In the genomic region with DNA sequence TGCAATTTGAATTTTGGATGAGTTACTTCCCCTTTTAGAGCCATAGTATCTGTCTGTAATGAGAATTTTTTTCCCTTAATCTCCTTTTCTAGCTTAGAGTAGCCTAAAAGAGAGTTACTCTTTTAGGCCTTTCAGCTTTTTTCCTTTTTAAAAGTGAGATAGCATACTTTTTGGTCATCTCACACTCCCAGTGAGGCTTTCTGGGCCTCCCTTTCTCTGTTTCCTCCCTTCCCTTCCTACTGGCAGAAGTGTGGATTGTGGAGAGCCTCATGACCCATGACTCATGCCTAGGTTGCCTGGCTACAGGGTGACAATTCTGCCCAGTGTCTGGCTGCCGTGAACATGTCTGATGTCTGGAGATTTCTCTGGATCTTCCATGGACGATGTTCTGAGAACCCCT, we compare ENCODE assay signal across 1 cellular context.
TF ChIP-seq lines count a peak whose summit lies in the region.

No MANE protein-coding gene starts in this region.

TF ChIP-seq in HEK293, 187 proteins besides CTCF, POLR2A, EP300 and RAD21 (continued from another document):
- TF ChIP-seq ZBTB11 (tag by site-specific recombination; conservative IDR thresholded peaks at IDR 0.05; ENCODE audit: low read depth) (no peak), ZNF629 (tag by site-specific recombination; IDR thresholded peaks at IDR 0.05) (no peak), ZNF169 (tag by site-specific recombination; IDR thresholded peaks at IDR 0.05) (no peak), WT1 (tag by site-specific recombination; IDR thresholded peaks at IDR 0.05) (peak; percentile 45; the same call in 1 of the 2 replicates), PATZ1 (tag by site-specific recombination; IDR thresholded peaks at IDR 0.05) (no peak), ZNF366 (tag by site-specific recombination; conservative IDR thresholded peaks at IDR 0.05) (peak; percentile 57; the same call in 1 of the 2 replicates), KLF10 (tag by site-specific recombination; IDR thresholded peaks at IDR 0.05) (no peak), ZNF239 (tag by site-specific recombination; IDR thresholded peaks at IDR 0.05) (no peak), REST (tag by site-specific recombination; IDR thresholded peaks at IDR 0.05) (no peak), ZNF133 (tag by site-specific recombination; IDR thresholded peaks at IDR 0.05) (no peak), PRDM1 (tag by site-specific recombination; IDR thresholded peaks at IDR 0.05) (peak; percentile 81), ZNF513 (tag by site-specific recombination; IDR thresholded peaks at IDR 0.05) (no peak)
- TF ChIP-seq, protein P1, sequence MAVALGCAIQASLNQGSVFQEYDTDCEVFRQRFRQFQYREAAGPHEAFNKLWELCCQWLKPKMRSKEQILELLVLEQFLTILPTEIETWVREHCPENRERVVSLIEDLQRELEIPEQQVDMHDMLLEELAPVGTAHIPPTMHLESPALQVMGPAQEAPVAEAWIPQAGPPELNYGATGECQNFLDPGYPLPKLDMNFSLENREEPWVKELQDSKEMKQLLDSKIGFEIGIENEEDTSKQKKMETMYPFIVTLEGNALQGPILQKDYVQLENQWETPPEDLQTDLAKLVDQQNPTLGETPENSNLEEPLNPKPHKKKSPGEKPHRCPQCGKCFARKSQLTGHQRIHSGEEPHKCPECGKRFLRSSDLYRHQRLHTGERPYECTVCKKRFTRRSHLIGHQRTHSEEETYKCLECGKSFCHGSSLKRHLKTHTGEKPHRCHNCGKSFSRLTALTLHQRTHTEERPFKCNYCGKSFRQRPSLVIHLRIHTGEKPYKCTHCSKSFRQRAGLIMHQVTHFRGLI (tag by site-specific recombination; IDR thresholded peaks at IDR 0.05): no peak
- TF ChIP-seq, protein P2, sequence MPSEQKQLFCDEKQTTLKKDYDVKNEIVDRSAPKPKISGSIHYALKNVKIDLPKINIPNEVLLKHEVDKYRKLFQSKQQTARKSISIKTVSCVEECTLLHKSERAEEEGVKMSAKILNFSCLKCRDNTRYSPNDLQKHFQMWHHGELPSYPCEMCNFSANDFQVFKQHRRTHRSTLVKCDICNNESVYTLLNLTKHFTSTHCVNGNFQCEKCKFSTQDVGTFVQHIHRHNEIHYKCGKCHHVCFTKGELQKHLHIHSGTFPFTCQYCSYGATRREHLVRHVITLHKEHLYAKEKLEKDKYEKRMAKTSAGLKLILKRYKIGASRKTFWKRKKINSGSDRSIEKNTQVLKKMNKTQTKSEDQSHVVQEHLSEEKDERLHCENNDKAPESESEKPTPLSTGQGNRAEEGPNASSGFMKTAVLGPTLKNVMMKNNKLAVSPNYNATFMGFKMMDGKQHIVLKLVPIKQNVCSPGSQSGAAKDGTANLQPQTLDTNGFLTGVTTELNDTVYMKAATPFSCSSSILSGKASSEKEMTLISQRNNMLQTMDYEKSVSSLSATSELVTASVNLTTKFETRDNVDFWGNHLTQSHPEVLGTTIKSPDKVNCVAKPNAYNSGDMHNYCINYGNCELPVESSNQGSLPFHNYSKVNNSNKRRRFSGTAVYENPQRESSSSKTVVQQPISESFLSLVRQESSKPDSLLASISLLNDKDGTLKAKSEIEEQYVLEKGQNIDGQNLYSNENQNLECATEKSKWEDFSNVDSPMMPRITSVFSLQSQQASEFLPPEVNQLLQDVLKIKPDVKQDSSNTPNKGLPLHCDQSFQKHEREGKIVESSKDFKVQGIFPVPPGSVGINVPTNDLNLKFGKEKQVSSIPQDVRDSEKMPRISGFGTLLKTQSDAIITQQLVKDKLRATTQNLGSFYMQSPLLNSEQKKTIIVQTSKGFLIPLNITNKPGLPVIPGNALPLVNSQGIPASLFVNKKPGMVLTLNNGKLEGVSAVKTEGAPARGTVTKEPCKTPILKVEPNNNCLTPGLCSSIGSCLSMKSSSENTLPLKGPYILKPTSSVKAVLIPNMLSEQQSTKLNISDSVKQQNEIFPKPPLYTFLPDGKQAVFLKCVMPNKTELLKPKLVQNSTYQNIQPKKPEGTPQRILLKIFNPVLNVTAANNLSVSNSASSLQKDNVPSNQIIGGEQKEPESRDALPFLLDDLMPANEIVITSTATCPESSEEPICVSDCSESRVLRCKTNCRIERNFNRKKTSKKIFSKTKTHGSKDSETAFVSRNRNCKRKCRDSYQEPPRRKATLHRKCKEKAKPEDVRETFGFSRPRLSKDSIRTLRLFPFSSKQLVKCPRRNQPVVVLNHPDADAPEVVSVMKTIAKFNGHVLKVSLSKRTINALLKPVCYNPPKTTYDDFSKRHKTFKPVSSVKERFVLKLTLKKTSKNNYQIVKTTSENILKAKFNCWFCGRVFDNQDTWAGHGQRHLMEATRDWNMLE (tag by site-specific recombination; conservative IDR thresholded peaks at IDR 0.05; ENCODE audit: low read depth): no peak
